ENCODE assay signal across 8 cellular contexts in genomic region chr20:1322511-1323245, GRCh38. TPM values are rescaled to one million over a fixed set of nuclear protein-coding genes. Genes with fewer than 3 reads are reported as not detected.
DNase-seq lines count a peak whose midpoint lies in the region; ATAC-seq and TF ChIP-seq lines count a peak whose summit lies in the region.

No MANE protein-coding gene starts in this region.

- ATAC-seq in SK-N-SH treated with all-trans-retinoic acid at 6 μM for 48 hours (peak; percentile 67), GM18873 (IDR thresholded peaks at IDR 0.05; ENCODE audit: low FRiP score, unreplicated experiment) (no peak)

- H3K36me3 Mint-ChIP-seq in CD4-positive, alpha-beta memory T cell, result peaks cover 0 to under 1% of the 10 kb centered on the region in 2 donors
- H3K36me3 Mint-ChIP-seq in T-helper 2 cell treated with Interferon-gamma antibody and Interleukin-4, amounts not matched to agents 5 μg/mL and 100 μg/mL, for 36 hours (ENCODE audit: low read depth), result peaks cover 2% of the 10 kb centered on the region

- H3K27me3 ChIP-seq in CD4-positive, alpha-beta memory T cell (ENCODE audit: insufficient read depth, low read length), result no peaks in the 10 kb centered on the region
- no peaks in the 10 kb centered on the region for H3K27me3 ChIP-seq in BE2C

- H3K27me3 Mint-ChIP-seq in CD4-positive, alpha-beta memory T cell, result no peaks in the 10 kb centered on the region
- H3K27me3 Mint-ChIP-seq in T-helper 2 cell treated with Interferon-gamma antibody and Interleukin-4, amounts not matched to agents 5 μg/mL and 100 μg/mL, for 36 hours (ENCODE audit: low read depth), result no peaks in the 10 kb centered on the region

- intact Hi-C loops in CD4-positive, alpha-beta memory T cell (cut with micrococcal nuclease), result no loop called here

- peaks cover 3 to 11% (median 7%) of the 10 kb centered on the region in 4 donors for H3K4me1 Mint-ChIP-seq in CD4-positive, alpha-beta memory T cell
- H3K4me1 Mint-ChIP-seq in T-helper 2 cell treated with Interferon-gamma antibody and Interleukin-4, amounts not matched to agents 5 μg/mL and 100 μg/mL, for 36 hours (ENCODE audit: low read depth), result peaks cover 32% of the 10 kb centered on the region

- no peaks in the 10 kb centered on the region for H3K9me3 Mint-ChIP-seq in CD4-positive, alpha-beta memory T cell
- peaks cover 8% of the 10 kb centered on the region for H3K9me3 Mint-ChIP-seq in T-helper 2 cell treated with Interferon-gamma antibody and Interleukin-4, amounts not matched to agents 5 μg/mL and 100 μg/mL, for 36 hours

- no peak overlapping the region for H3K4me3 ChIP-seq in CD4-positive, alpha-beta memory T cell (ENCODE audit: low read length in 2 of 2)
- H3K4me3 ChIP-seq in fibroblast of villous mesenchyme (ENCODE audit: low read depth, low read length) (no peak overlapping the region), BE2C (ENCODE audit: low read depth, low read length) (no peak overlapping the region)

- H3K4me3 Mint-ChIP-seq in CD4-positive, alpha-beta memory T cell, result no peak overlapping the region
- no peak overlapping the region for H3K4me3 Mint-ChIP-seq in T-helper 2 cell treated with Interferon-gamma antibody and Interleukin-4, amounts not matched to agents 5 μg/mL and 100 μg/mL, for 36 hours

- peak overlapping the region in 4 of 7 donors; percentile 49 to 80 (median 77) for H3K27ac Mint-ChIP-seq in CD4-positive, alpha-beta memory T cell
- H3K27ac Mint-ChIP-seq in T-helper 2 cell treated with Interferon-gamma antibody and Interleukin-4, amounts not matched to agents 5 μg/mL and 100 μg/mL, for 36 hours, result no peak overlapping the region

- H3K36me3 ChIP-seq in CD4-positive, alpha-beta memory T cell (ENCODE audit: insufficient read depth, low read length), result no peaks in the 10 kb centered on the region
- no peaks in the 10 kb centered on the region for H3K36me3 ChIP-seq in BE2C

- no peaks in the 10 kb centered on the region for H3K9me3 ChIP-seq in CD4-positive, alpha-beta memory T cell (ENCODE audit: control insufficient read depth in 1 of 2, low read length in 2 of 2)
- no peaks in the 10 kb centered on the region for H3K9me3 ChIP-seq in BE2C

- CTCF ChIA-PET in CD4-positive, alpha-beta memory T cell (lab: Charles Lee; ENCODE audit: partially characterized antibody), result interaction anchor here (1.1 to 1.5 kb wide), 4 partner anchors 10 to 454 kb away, joined by 3 to 4 read pairs (median 3); no protein-coding TSS in a partner anchor

- no peak overlapping the region for H3K27ac ChIP-seq in CD4-positive, alpha-beta memory T cell (ENCODE audit: low read depth, low read length)

- TF ChIP-seq CTCF in fibroblast of villous mesenchyme (IDR thresholded peaks at IDR 0.05; ENCODE audit: insufficient read depth, low read depth, low read length), result no peak
- no peak for TF ChIP-seq CTCF in BE2C (IDR thresholded peaks at IDR 0.05; ENCODE audit: low read depth, low read length)

- DNase-seq in CD4-positive, alpha-beta memory T cell, result no peak
- DNase-seq in fibroblast of villous mesenchyme (ENCODE audit: low read depth), result peak; percentile 98
- DNase-seq in pulmonary artery endothelial cell (ENCODE audit: low read depth, low spot score), result peak; percentile 96
- no peak for DNase-seq in T-helper 2 cell treated with Interferon-gamma antibody and Interleukin-4, amounts not matched to agents 5 μg/mL and 100 μg/mL, for 36 hours (ENCODE audit: low spot score)
- no peak for DNase-seq in BE2C
- DNase-seq in activated T-cell treated with anti-CD3 and anti-CD28 coated beads, Interleukin-2, amount 50 U/mL, for 48 hours, result no peak

- peaks cover 31% of the 10 kb centered on the region for H3K4me1 ChIP-seq in CD4-positive, alpha-beta memory T cell (ENCODE audit: insufficient read depth, low read length)
- H3K4me1 ChIP-seq in BE2C, result no peaks in the 10 kb centered on the region

- POLR2A ChIA-PET in CD4-positive, alpha-beta memory T cell (lab: Charles Lee; ENCODE audit: partially characterized antibody), result interaction anchor here (1.2 kb wide), 1 partner anchor 10 kb away, joined by 3 read pairs; no protein-coding TSS in a partner anchor

TF ChIP-seq in SK-N-SH treated with all-trans-retinoic acid at 6 μM for 48 hours, 23 proteins besides CTCF, POLR2A, EP300 and RAD21:
- TF ChIP-seq RARB (CRISPR knock-in tag; IDR thresholded peaks at IDR 0.05) (no peak), CSDC2 (CRISPR knock-in tag; IDR thresholded peaks at IDR 0.05) (0 out of 2 replicates have a peak, but pooled peaks have one; percentile 13), GLIS3 (CRISPR knock-in tag; IDR thresholded peaks at IDR 0.05) (no peak), ZNF70 (CRISPR knock-in tag; IDR thresholded peaks at IDR 0.05) (no peak), SNAI2 (CRISPR knock-in tag; IDR thresholded peaks at IDR 0.05) (no peak), TOX (CRISPR knock-in tag; IDR thresholded peaks at IDR 0.05; ENCODE audit: borderline replicate concordance) (no peak)

RNA-seq across cellular contexts. Expression of gene SDCBP2, which starts 6.3 kb away (rescaled TPM):
- under 1 TPM; 0.61 to 0.94 TPM for total RNA-seq in CD4-positive, alpha-beta memory T cell
- polyA plus RNA-seq in CD4-positive, alpha-beta memory T cell, result 1 to 10 TPM; 1.5 to 2.2 TPM
- total RNA-seq in fibroblast of villous mesenchyme, result 0.43 and 1.3 TPM in 2 replicates
- 3.0 and 7.0 TPM in 2 replicates for total RNA-seq in pulmonary artery endothelial cell
- 15.9 TPM for polyA plus RNA-seq in BE2C (2012; ENCODE audit: insufficient read depth, insufficient read length, low read depth)

RNA-seq across cellular contexts. Expression of gene SNPH, which starts 56.6 kb away (rescaled TPM):
- 10 to 100 TPM; 14.3 to 15.9 TPM for total RNA-seq in CD4-positive, alpha-beta memory T cell
- polyA plus RNA-seq in CD4-positive, alpha-beta memory T cell, result 1 to 10 TPM; 2.5 to 6.6 TPM
- total RNA-seq in fibroblast of villous mesenchyme (8.7 and 10.8 TPM in 2 replicates), pulmonary artery endothelial cell (6.4 and 14.0 TPM in 2 replicates)
- 0.09 TPM for polyA plus RNA-seq in BE2C (2012; ENCODE audit: insufficient read depth, insufficient read length, low read depth)

Comparison
In these comparisons a context has a peak if more than half of its experiments do, and no peak if none do; other contexts are left out.
1. DNase-seq: peak in fibroblast of villous mesenchyme (single experiment) and pulmonary artery endothelial cell (single experiment); none in CD4-positive, alpha-beta memory T cell (0 of 5), T-helper 2 cell treated with Interferon-gamma antibody and Interleukin-4, amounts not matched to agents 5 μg/mL and 100 μg/mL, for 36 hours (single experiment), BE2C (single experiment) and activated T-cell treated with anti-CD3 and anti-CD28 coated beads, Interleukin-2, amount 50 U/mL, for 48 hours (0 of 2).